Comparison of ENCODE assay signal across 1 cellular context in the genomic region with DNA sequence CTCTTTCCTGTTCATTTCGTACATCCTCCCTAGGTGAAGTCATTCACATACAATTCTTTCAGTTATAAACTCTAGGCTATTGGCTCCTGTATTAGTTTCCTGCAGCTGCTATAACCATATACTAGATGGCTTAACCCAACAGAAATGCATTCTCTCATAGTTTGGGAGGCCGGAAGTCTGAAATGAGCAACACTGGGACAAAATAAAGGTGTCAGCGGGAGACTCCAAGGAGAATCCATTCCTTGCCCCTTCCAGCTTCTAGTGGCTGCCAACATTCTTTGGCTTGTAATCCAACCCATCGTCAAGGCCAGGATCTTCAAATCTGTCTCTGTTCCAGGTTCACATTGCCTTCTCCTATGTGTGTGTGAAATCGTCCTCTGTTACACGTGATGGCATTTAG.
TF ChIP-seq lines count a peak whose summit lies in the region.

No MANE protein-coding gene starts in this region.

TF ChIP-seq in GM23338, 12 proteins besides CTCF, POLR2A, EP300 and RAD21 (continued from another document):
- TF ChIP-seq, protein P1, sequence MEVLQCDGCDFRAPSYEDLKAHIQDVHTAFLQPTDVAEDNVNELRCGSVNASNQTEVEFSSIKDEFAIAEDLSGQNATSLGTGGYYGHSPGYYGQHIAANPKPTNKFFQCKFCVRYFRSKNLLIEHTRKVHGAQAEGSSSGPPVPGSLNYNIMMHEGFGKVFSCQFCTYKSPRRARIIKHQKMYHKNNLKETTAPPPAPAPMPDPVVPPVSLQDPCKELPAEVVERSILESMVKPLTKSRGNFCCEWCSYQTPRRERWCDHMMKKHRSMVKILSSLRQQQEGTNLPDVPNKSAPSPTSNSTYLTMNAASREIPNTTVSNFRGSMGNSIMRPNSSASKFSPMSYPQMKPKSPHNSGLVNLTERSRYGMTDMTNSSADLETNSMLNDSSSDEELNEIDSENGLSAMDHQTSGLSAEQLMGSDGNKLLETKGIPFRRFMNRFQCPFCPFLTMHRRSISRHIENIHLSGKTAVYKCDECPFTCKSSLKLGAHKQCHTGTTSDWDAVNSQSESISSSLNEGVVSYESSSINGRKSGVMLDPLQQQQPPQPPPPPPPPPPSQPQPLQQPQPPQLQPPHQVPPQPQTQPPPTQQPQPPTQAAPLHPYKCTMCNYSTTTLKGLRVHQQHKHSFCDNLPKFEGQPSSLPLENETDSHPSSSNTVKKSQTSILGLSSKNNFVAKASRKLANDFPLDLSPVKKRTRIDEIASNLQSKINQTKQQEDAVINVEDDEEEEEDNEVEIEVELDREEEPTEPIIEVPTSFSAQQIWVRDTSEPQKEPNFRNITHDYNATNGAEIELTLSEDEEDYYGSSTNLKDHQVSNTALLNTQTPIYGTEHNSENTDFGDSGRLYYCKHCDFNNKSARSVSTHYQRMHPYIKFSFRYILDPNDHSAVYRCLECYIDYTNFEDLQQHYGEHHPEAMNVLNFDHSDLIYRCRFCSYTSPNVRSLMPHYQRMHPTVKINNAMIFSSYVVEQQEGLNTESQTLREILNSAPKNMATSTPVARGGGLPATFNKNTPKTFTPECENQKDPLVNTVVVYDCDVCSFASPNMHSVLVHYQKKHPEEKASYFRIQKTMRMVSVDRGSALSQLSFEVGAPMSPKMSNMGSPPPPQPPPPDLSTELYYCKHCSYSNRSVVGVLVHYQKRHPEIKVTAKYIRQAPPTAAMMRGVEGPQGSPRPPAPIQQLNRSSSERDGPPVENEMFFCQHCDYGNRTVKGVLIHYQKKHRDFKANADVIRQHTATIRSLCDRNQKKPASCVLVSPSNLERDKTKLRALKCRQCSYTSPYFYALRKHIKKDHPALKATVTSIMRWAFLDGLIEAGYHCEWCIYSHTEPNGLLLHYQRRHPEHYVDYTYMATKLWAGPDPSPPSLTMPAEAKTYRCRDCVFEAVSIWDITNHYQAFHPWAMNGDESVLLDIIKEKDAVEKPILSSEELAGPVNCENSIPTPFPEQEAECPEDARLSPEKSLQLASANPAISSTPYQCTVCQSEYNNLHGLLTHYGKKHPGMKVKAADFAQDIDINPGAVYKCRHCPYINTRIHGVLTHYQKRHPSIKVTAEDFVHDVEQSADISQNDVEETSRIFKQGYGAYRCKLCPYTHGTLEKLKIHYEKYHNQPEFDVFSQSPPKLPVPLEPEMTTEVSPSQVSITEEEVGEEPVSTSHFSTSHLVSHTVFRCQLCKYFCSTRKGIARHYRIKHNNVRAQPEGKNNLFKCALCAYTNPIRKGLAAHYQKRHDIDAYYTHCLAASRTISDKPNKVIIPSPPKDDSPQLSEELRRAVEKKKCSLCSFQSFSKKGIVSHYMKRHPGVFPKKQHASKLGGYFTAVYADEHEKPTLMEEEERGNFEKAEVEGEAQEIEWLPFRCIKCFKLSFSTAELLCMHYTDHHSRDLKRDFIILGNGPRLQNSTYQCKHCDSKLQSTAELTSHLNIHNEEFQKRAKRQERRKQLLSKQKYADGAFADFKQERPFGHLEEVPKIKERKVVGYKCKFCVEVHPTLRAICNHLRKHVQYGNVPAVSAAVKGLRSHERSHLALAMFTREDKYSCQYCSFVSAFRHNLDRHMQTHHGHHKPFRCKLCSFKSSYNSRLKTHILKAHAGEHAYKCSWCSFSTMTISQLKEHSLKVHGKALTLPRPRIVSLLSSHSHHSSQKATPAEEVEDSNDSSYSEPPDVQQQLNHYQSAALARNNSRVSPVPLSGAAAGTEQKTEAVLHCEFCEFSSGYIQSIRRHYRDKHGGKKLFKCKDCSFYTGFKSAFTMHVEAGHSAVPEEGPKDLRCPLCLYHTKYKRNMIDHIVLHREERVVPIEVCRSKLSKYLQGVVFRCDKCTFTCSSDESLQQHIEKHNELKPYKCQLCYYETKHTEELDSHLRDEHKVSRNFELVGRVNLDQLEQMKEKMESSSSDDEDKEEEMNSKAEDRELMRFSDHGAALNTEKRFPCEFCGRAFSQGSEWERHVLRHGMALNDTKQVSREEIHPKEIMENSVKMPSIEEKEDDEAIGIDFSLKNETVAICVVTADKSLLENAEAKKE (CRISPR knock-in tag; IDR thresholded peaks at IDR 0.05) = no peak
- no peak for TF ChIP-seq STAT1 (IDR thresholded peaks at IDR 0.05; ENCODE audit: unreplicated experiment)
- TF ChIP-seq EZH2phosphoT487 (IDR thresholded peaks at IDR 0.05; ENCODE audit: unreplicated experiment) = no peak
- TF ChIP-seq ZNF114 (CRISPR knock-in tag; IDR thresholded peaks at IDR 0.05) = no peak
- TF ChIP-seq CREB1 (CRISPR knock-in tag; IDR thresholded peaks at IDR 0.05; ENCODE audit: low read depth) = no peak
